20 cellular contexts compared by ENCODE assay signal in genomic region chr7:336810-337566, GRCh38. TPM values are rescaled to one million over a fixed set of nuclear protein-coding genes. Genes with fewer than 3 reads are reported as not detected.
DNase-seq lines count a peak whose midpoint lies in the region; ATAC-seq and TF ChIP-seq lines count a peak whose summit lies in the region.
"Had no signal": no experiment of that assay in that cellular context is flagged by ENCODE, and none has a peak within 500 bp of the region (broad histone marks: within the 10 kb centered on the region; RNA-seq: fewer than 3 reads in every experiment).

No MANE protein-coding gene starts in this region.

- CTCF ChIA-PET in activated CD8-positive, alpha-beta T cell treated with anti-CD3 and anti-CD28 coated beads for 36 hours (lab: Charles Lee), result no interaction called here

- no peaks in the 10 kb centered on the region for H3K36me3 Mint-ChIP-seq in activated CD8-positive, alpha-beta T cell treated with anti-CD3 and anti-CD28 coated beads for 36 hours (ENCODE audit: low read depth)
- H3K36me3 Mint-ChIP-seq: CD4-positive, CD25-positive, alpha-beta regulatory T cell had no signal

- peaks cover 13% of the 10 kb centered on the region for H3K9me3 Mint-ChIP-seq in activated CD8-positive, alpha-beta T cell treated with anti-CD3 and anti-CD28 coated beads for 36 hours

- H3K4me3 ChIP-seq in BLaER1, result no peak overlapping the region
- no peak overlapping the region for H3K4me3 ChIP-seq in osteoblast (ENCODE audit: insufficient read depth, low read length)
- H3K4me3 ChIP-seq: GM23248, PC-9 had no signal

- H3K9me3 ChIP-seq in BLaER1 (no peaks in the 10 kb centered on the region), osteoblast (ENCODE audit: low read depth, low read length) (no peaks in the 10 kb centered on the region)

- H3K27me3 ChIP-seq in BLaER1 (peaks cover 19% of the 10 kb centered on the region), osteoblast (ENCODE audit: insufficient read depth, low read length) (peaks cover 14% of the 10 kb centered on the region)

- peak; percentile 27 for DNase-seq in activated T-cell treated with anti-CD3 and anti-CD28 coated beads for 1 hour (ENCODE audit: low read depth)
- DNase-seq in activated T-cell treated with anti-CD3 and anti-CD28 coated beads, Interleukin-2, amount 50 U/mL, for 1 hour, result no peak
- peak; percentile 48 for DNase-seq in activated CD8-positive, alpha-beta T cell treated with anti-CD3 and anti-CD28 coated beads for 36 hours
- peak; percentile 81 for DNase-seq in osteoblast (ENCODE audit: insufficient read length, low spot score, missing footprints)
- DNase-seq in GM19240 (ENCODE audit: insufficient read length, low spot score), result no peak
- DNase-seq in NCI-H748 treated with DMSO at 0.1 percent for 48 hours (lab: John Stamatoyannopoulos, UW), result no peak
- DNase-seq: CD4-positive, CD25-positive, alpha-beta regulatory T cell; GF-D8; GM23248; Kasumi-1; NCI-H1105 treated with DMSO at 0.1 percent for 48 hours; NCI-H187; NCI-H446 treated with DMSO at 0.1 percent for 48 hours; NCI-H774; PC-9; SIG-M5 had no signal

- intact Hi-C loops in activated CD8-positive, alpha-beta T cell treated with anti-CD3 and anti-CD28 coated beads for 36 hours (cut with micrococcal nuclease), result no loop called here

- no peak overlapping the region for H3K4me3 Mint-ChIP-seq in activated CD8-positive, alpha-beta T cell treated with anti-CD3 and anti-CD28 coated beads for 36 hours
- H3K4me3 Mint-ChIP-seq: CD4-positive, CD25-positive, alpha-beta regulatory T cell had no signal

- H4K20me1 ChIP-seq in BLaER1 (no peaks in the 10 kb centered on the region), osteoblast (ENCODE audit: insufficient read depth, low read length) (no peaks in the 10 kb centered on the region)

- no peak overlapping the region for H3K27ac ChIP-seq in BLaER1
- no peak overlapping the region for H3K27ac ChIP-seq in osteoblast (ENCODE audit: low read depth, low read length)
- H3K27ac ChIP-seq: GM23248, PC-9 had no signal

- POLR2A ChIA-PET in activated CD8-positive, alpha-beta T cell treated with anti-CD3 and anti-CD28 coated beads for 36 hours (lab: Charles Lee), result no interaction called here

- ATAC-seq in activated CD8-positive, alpha-beta T cell treated with anti-CD3 and anti-CD28 coated beads for 36 hours, result no peak
- ATAC-seq in GM19397 (IDR thresholded peaks at IDR 0.05; ENCODE audit: unreplicated experiment), result no peak
- ATAC-seq: HCT116 had no signal

- H3K4me1 ChIP-seq in BLaER1 (peaks cover 61% of the 10 kb centered on the region), osteoblast (ENCODE audit: insufficient read depth, low read length) (peaks cover 7% of the 10 kb centered on the region)

- no peak overlapping the region for H3K27ac Mint-ChIP-seq in activated CD8-positive, alpha-beta T cell treated with anti-CD3 and anti-CD28 coated beads for 36 hours
- H3K27ac Mint-ChIP-seq: CD4-positive, CD25-positive, alpha-beta regulatory T cell had no signal

- no peak for TF ChIP-seq CTCF in activated CD8-positive, alpha-beta T cell treated with anti-CD3 and anti-CD28 coated beads for 36 hours (IDR thresholded peaks at IDR 0.05)
- no peak for TF ChIP-seq CTCF in osteoblast (IDR thresholded peaks at IDR 0.05; ENCODE audit: extremely low read depth, low read depth, low read length)

- H3K27me3 Mint-ChIP-seq in activated CD8-positive, alpha-beta T cell treated with anti-CD3 and anti-CD28 coated beads for 36 hours, result no peaks in the 10 kb centered on the region
- H3K27me3 Mint-ChIP-seq: CD4-positive, CD25-positive, alpha-beta regulatory T cell had no signal

- H3K4me2 ChIP-seq in BLaER1 (peak overlapping the region; percentile 70), osteoblast (ENCODE audit: insufficient read depth, low read length) (no peak overlapping the region)
- H3K4me2 ChIP-seq: PC-9 had no signal

- no peak overlapping the region for H3K9ac ChIP-seq in BLaER1
- H3K9ac ChIP-seq: GM23248 had no signal

- peaks cover 12% of the 10 kb centered on the region for H3K4me1 Mint-ChIP-seq in activated CD8-positive, alpha-beta T cell treated with anti-CD3 and anti-CD28 coated beads for 36 hours (ENCODE audit: low read depth)

- H2AFZ ChIP-seq in osteoblast (ENCODE audit: low read length), result no peak overlapping the region
- H2AFZ ChIP-seq: GM23248, PC-9 had no signal

- H3K36me3 ChIP-seq in BLaER1 (no peaks in the 10 kb centered on the region), osteoblast (ENCODE audit: insufficient read depth, low read length) (no peaks in the 10 kb centered on the region)

- no peaks in the 10 kb centered on the region for H3K79me2 ChIP-seq in osteoblast (ENCODE audit: insufficient read depth, low read length)

RNA-seq across cellular contexts. Expression of gene FOXL3, which starts 47.0 kb away (rescaled TPM):
- not detected for total RNA-seq in activated CD8-positive, alpha-beta T cell treated with anti-CD3 and anti-CD28 coated beads for 36 hours
- total RNA-seq in osteoblast, result not detected in 2 replicates
- total RNA-seq: A172; CD4-positive, CD25-positive, alpha-beta regulatory T cell; GM23248; PC-9 had no signal

Comparison
In these comparisons a context has a peak if more than half of its experiments do, and no peak if none do; other contexts are left out.
1. DNase-seq: peak in activated T-cell treated with anti-CD3 and anti-CD28 coated beads for 1 hour (single experiment), activated CD8-positive, alpha-beta T cell treated with anti-CD3 and anti-CD28 coated beads for 36 hours (single experiment) and osteoblast (single experiment); none in activated T-cell treated with anti-CD3 and anti-CD28 coated beads, Interleukin-2, amount 50 U/mL, for 1 hour (single experiment), GM19240 (single experiment) and NCI-H748 treated with DMSO at 0.1 percent for 48 hours (single experiment).